19 cellular contexts compared by ENCODE assay signal in the genomic region with DNA sequence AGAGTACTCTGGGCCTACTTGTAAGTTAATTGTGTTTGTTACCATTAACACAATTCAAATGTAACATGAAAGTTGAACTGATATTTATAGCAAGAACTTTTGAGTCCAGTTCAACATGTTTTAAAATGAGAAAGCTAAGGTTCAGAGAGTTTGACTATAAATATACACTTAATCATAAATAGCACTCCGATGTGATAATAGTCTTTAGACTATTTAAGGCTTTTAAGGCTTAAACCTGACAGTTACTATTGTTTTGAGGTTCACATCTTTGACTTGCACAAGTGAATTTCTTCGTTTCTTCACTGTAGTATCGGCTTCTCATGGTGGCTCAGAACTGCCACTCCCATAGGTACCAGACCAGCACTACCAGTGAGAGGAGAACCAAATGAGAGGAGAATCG. TPM values are rescaled to one million over a fixed set of nuclear protein-coding genes. Genes with fewer than 3 reads are reported as not detected.
DNase-seq lines count a peak whose midpoint lies in the region; ATAC-seq and TF ChIP-seq lines count a peak whose summit lies in the region.
"Had no signal": no experiment of that assay in that cellular context is flagged by ENCODE, and none has a peak within 500 bp of the region (broad histone marks: within the 10 kb centered on the region; RNA-seq: fewer than 3 reads in every experiment).

No MANE protein-coding gene starts in this region.

- no peak overlapping the region for H2AFZ ChIP-seq in OCI-LY7 (ENCODE audit: low read length)
- H2AFZ ChIP-seq: GM23338 had no signal

- H3K9me3 ChIP-seq in HEK293 (ENCODE audit: control insufficient read depth, insufficient read depth, low read depth, low read length): no peaks in the 10 kb centered on the region
- H3K9me3 ChIP-seq in OCI-LY7 (ENCODE audit: low read length): no peaks in the 10 kb centered on the region
- H3K9me3 ChIP-seq: BE2C had no signal

- H3K27ac ChIP-seq in HEK293 (ENCODE audit: extremely low read depth, low read depth, low read length): peak overlapping the region; percentile 98; the same call in 1 of the 2 replicates
- H3K27ac ChIP-seq in OCI-LY7 (ENCODE audit: low read depth, low read length, poor library complexity, severe bottlenecking): peak overlapping the region; percentile 95
- H3K27ac ChIP-seq: KMS-11 had no signal

- H3K4me3 ChIP-seq in HEK293 (ENCODE audit: low read depth, low read length) (no peak overlapping the region), OCI-LY7 (ENCODE audit: low read depth, low read length, poor library complexity, severe bottlenecking) (peak overlapping the region; percentile 66)
- H3K4me3 ChIP-seq: GM23338 had no signal

- H3K4me3 Mint-ChIP-seq in nephron (no peak overlapping the region), type B pancreatic cell (peak overlapping the region; percentile 32)
- H3K4me3 Mint-ChIP-seq: CD8-positive, alpha-beta T cell; GM23338 had no signal

- intact Hi-C loops in OCI-LY7 (cut with micrococcal nuclease; ENCODE audit: unreplicated experiment): loop anchor here (10.0 kb wide), 1 partner anchor 669 kb away; no protein-coding TSS in a partner anchor

- no peak for TF ChIP-seq CTCF in HEK293 (tag by site-specific recombination; IDR thresholded peaks at IDR 0.05)
- no peak for TF ChIP-seq CTCF in OCI-LY7 (conservative IDR thresholded peaks at IDR 0.05; ENCODE audit: low read length)
- TF ChIP-seq CTCF in nephron (IDR thresholded peaks at IDR 0.05; ENCODE audit: unreplicated experiment in 3 of 3): no peak
- TF ChIP-seq CTCF in type B pancreatic cell (conservative IDR thresholded peaks at IDR 0.05): no peak

- H3K9me2 ChIP-seq in OCI-LY7 (ENCODE audit: insufficient read depth, low read length): no peaks in the 10 kb centered on the region

- no peaks in the 10 kb centered on the region for H4K20me1 ChIP-seq in OCI-LY7 (ENCODE audit: insufficient read depth, low read length)

- H3K9me3 Mint-ChIP-seq in nephron (no peaks in the 10 kb centered on the region), type B pancreatic cell (peaks cover 4% of the 10 kb centered on the region)
- H3K9me3 Mint-ChIP-seq: CD8-positive, alpha-beta T cell; GM23338 had no signal

- peaks cover 70% of the 10 kb centered on the region for H3K4me1 ChIP-seq in HEK293 (ENCODE audit: control insufficient read depth, insufficient read depth, low read length)
- H3K4me1 ChIP-seq in OCI-LY7 (ENCODE audit: insufficient read depth, low read length, poor library complexity, severe bottlenecking): peaks cover 96% of the 10 kb centered on the region

- no peaks in the 10 kb centered on the region for H3K27me3 Mint-ChIP-seq in nephron (ENCODE audit: low read depth)
- H3K27me3 Mint-ChIP-seq in type B pancreatic cell: peaks cover 2% of the 10 kb centered on the region

- H3K27ac Mint-ChIP-seq in nephron: peak overlapping the region; percentile 62 to 78 (median 78)
- H3K27ac Mint-ChIP-seq in type B pancreatic cell: no peak overlapping the region
- H3K27ac Mint-ChIP-seq: CD8-positive, alpha-beta T cell had no signal

- ATAC-seq in HG03045 (IDR thresholded peaks at IDR 0.05; ENCODE audit: unreplicated experiment) (no peak), HG02885 (IDR thresholded peaks at IDR 0.05; ENCODE audit: poor library complexity, unreplicated experiment) (no peak)
- ATAC-seq: CD8-positive, alpha-beta T cell had no signal

- H3K36me3 ChIP-seq in HEK293 (ENCODE audit: control insufficient read depth in 2 of 2, insufficient read depth in 1 of 2, low read length in 2 of 2) (peaks cover 0 to 9% of the 10 kb centered on the region in 2 experiments; a peak in 1 of 3 replicates), OCI-LY7 (ENCODE audit: insufficient read depth, low read length) (peaks cover 22% of the 10 kb centered on the region)
- H3K36me3 ChIP-seq: BE2C had no signal

- peaks cover 98% of the 10 kb centered on the region for H3K79me2 ChIP-seq in OCI-LY7 (ENCODE audit: insufficient read depth, low read depth, low read length)

- H3K4me2 ChIP-seq in OCI-LY7 (ENCODE audit: low read length): peak overlapping the region; percentile 99
- H3K4me2 ChIP-seq: GM23338, KMS-11 had no signal

- POLR2A ChIA-PET in HEK293 (lab: Yijun Ruan, JAX) (no interaction called here), OCI-LY7 (lab: Charles Lee) (interaction anchor here (1.0 to 9.3 kb wide), 19 partner anchors 9 to 646 kb away, joined by 3 to 132 read pairs (median 8); a partner anchor contains a TSS)

- peaks cover 91% of the 10 kb centered on the region for H3K4me1 Mint-ChIP-seq in nephron
- peaks cover 87% of the 10 kb centered on the region for H3K4me1 Mint-ChIP-seq in type B pancreatic cell (ENCODE audit: unreplicated experiment)

- DNase-seq in OCI-LY7 (ENCODE audit: low spot score) (no peak), type B pancreatic cell (ENCODE audit: extremely low spot score, unreplicated experiment) (no peak), NCI-H1105 treated with DMSO at 0.1 percent for 48 hours (lab: John Stamatoyannopoulos, UW) (no peak)
- DNase-seq: BE2C; CD8-positive, alpha-beta T cell; DMS79; GDM1; NCI-H1105; NCI-H1694 treated with DMSO at 0.1 percent for 48 hours; NCI-H2107; NCI-H2227 treated with DMSO at 0.1 percent for 48 hours; NCI-H524; SIG-M5 had no signal

- CTCF ChIA-PET in HEK293 (lab: Yijun Ruan, JAX) (no interaction called here), OCI-LY7 (lab: Charles Lee; ENCODE audit: unreplicated experiment) (no interaction called here)

- H3K36me3 Mint-ChIP-seq in nephron (ENCODE audit: low read depth): peaks cover 21% of the 10 kb centered on the region
- H3K36me3 Mint-ChIP-seq in type B pancreatic cell: peaks cover 16% of the 10 kb centered on the region
- H3K36me3 Mint-ChIP-seq: CD8-positive, alpha-beta T cell had no signal

- BruUV-seq in OCI-LY7 (replicated peaks; lab: Mats Ljungman, UMichigan): no TSS peak

TF ChIP-seq in HEK293, 187 proteins besides CTCF, POLR2A, EP300 and RAD21:
- TF ChIP-seq ZFP37 (tag by site-specific recombination; IDR thresholded peaks at IDR 0.05) (no peak), ZNF10 (tag by site-specific recombination; IDR thresholded peaks at IDR 0.05) (no peak), ZNF23 (tag by site-specific recombination; IDR thresholded peaks at IDR 0.05; ENCODE audit: borderline replicate concordance) (no peak), ZNF169 (tag by site-specific recombination; IDR thresholded peaks at IDR 0.05) (no peak)
- TF ChIP-seq, protein P1, sequence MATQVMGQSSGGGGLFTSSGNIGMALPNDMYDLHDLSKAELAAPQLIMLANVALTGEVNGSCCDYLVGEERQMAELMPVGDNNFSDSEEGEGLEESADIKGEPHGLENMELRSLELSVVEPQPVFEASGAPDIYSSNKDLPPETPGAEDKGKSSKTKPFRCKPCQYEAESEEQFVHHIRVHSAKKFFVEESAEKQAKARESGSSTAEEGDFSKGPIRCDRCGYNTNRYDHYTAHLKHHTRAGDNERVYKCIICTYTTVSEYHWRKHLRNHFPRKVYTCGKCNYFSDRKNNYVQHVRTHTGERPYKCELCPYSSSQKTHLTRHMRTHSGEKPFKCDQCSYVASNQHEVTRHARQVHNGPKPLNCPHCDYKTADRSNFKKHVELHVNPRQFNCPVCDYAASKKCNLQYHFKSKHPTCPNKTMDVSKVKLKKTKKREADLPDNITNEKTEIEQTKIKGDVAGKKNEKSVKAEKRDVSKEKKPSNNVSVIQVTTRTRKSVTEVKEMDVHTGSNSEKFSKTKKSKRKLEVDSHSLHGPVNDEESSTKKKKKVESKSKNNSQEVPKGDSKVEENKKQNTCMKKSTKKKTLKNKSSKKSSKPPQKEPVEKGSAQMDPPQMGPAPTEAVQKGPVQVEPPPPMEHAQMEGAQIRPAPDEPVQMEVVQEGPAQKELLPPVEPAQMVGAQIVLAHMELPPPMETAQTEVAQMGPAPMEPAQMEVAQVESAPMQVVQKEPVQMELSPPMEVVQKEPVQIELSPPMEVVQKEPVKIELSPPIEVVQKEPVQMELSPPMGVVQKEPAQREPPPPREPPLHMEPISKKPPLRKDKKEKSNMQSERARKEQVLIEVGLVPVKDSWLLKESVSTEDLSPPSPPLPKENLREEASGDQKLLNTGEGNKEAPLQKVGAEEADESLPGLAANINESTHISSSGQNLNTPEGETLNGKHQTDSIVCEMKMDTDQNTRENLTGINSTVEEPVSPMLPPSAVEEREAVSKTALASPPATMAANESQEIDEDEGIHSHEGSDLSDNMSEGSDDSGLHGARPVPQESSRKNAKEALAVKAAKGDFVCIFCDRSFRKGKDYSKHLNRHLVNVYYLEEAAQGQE (tag by site-specific recombination; IDR thresholded peaks at IDR 0.05): no peak
- TF ChIP-seq, protein P2, sequence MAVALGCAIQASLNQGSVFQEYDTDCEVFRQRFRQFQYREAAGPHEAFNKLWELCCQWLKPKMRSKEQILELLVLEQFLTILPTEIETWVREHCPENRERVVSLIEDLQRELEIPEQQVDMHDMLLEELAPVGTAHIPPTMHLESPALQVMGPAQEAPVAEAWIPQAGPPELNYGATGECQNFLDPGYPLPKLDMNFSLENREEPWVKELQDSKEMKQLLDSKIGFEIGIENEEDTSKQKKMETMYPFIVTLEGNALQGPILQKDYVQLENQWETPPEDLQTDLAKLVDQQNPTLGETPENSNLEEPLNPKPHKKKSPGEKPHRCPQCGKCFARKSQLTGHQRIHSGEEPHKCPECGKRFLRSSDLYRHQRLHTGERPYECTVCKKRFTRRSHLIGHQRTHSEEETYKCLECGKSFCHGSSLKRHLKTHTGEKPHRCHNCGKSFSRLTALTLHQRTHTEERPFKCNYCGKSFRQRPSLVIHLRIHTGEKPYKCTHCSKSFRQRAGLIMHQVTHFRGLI (tag by site-specific recombination; IDR thresholded peaks at IDR 0.05): no peak
- TF ChIP-seq, protein P3, sequence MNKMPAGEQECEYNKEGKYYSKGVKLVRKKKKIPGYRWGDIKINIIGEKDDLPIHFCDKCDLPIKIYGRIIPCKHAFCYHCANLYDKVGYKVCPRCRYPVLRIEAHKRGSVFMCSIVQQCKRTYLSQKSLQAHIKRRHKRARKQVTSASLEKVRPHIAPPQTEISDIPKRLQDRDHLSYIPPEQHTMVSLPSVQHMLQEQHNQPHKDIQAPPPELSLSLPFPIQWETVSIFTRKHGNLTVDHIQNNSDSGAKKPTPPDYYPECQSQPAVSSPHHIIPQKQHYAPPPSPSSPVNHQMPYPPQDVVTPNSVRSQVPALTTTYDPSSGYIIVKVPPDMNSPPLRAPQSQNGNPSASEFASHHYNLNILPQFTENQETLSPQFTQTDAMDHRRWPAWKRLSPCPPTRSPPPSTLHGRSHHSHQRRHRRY (tag by site-specific recombination; IDR thresholded peaks at IDR 0.05): no peak

RNA-seq across cellular contexts. Expression of a gene that starts 42.4 kb away (rescaled TPM):
- 22.6 and 25.7 TPM in 2 replicates for total RNA-seq in OCI-LY7 (2014; rRNA removed; shearing (Covaris generic))
- total RNA-seq in OCI-LY7 (2022): 58.8 and 61.4 TPM in 2 replicates
- total RNA-seq in type B pancreatic cell (ENCODE audit: low replicate concordance): 37.4 and 63.0 TPM in 2 replicates
